ENCODE assay signal across 23 cellular contexts in genomic region chr3:47877719-47878118, GRCh38.
DNase-seq lines count a peak whose midpoint lies in the region; ATAC-seq and TF ChIP-seq lines count a peak whose summit lies in the region.
"Had no signal": no experiment of that assay in that cellular context is flagged by ENCODE, and none has a peak within 500 bp of the region (broad histone marks: within the 10 kb centered on the region; RNA-seq: fewer than 3 reads in every experiment).

No MANE protein-coding gene starts in this region.

- H3K79me2 ChIP-seq in H9 (ENCODE audit: insufficient read depth, low read length): no peaks in the 10 kb centered on the region
- H3K79me2 ChIP-seq: parathyroid adenoma had no signal

- no peaks in the 10 kb centered on the region for H3K23me2 ChIP-seq in H9 (ENCODE audit: insufficient read length, low read depth, low read length, poor library complexity, severe bottlenecking)

- no peak overlapping the region for H2BK20ac ChIP-seq in H9 (ENCODE audit: low read depth, low read length, poor library complexity, severe bottlenecking)

- no peak for ATAC-seq in CD4-positive, CD25-positive, alpha-beta regulatory T cell (ENCODE audit: low read depth in 2 of 2)
- ATAC-seq in effector memory CD8-positive, alpha-beta T cell (replicated peaks): no peak
- ATAC-seq in gastrocnemius medialis: no peak
- no peak for ATAC-seq in HG03565 (IDR thresholded peaks at IDR 0.05; ENCODE audit: unreplicated experiment)
- ATAC-seq: natural killer cell; stimulated activated naive CD8-positive, alpha-beta T cell treated with anti-CD3 and anti-CD28 coated beads, Interleukin-15, Interleukin-2, amounts not matched to agents 100 U/mL and 50 U/mL, for 24 hours had no signal

- H3K27ac ChIP-seq in CD4-positive, CD25-positive, alpha-beta regulatory T cell (ENCODE audit: insufficient read depth, low read length, poor library complexity, severe bottlenecking): peak overlapping the region; percentile 6
- H3K27ac ChIP-seq in H9 (ENCODE audit: insufficient read length, low read depth, low read length): no peak overlapping the region
- H3K27ac ChIP-seq in gastrocnemius medialis: peak overlapping the region; percentile 4 to 56 (median 38)
- H3K27ac ChIP-seq: colonic mucosa, parathyroid adenoma, Peyer's patch, SK-N-MC had no signal

- H3K27me3 ChIP-seq in CD4-positive, CD25-positive, alpha-beta regulatory T cell (ENCODE audit: control insufficient read depth, insufficient read depth, low read length): no peaks in the 10 kb centered on the region
- H3K27me3 ChIP-seq in H9 (ENCODE audit: insufficient read depth, low read length): no peaks in the 10 kb centered on the region
- H3K27me3 ChIP-seq in gastrocnemius medialis: no peaks in the 10 kb centered on the region
- H3K27me3 ChIP-seq: colonic mucosa, Peyer's patch had no signal

- no peak for TF ChIP-seq CTCF in H9 (conservative IDR thresholded peaks at IDR 0.05)
- TF ChIP-seq CTCF in gastrocnemius medialis (IDR thresholded peaks at IDR 0.05 in 4 of 5, conservative IDR thresholded peaks at IDR 0.05 in 1 of 5): no peak
- no peak for TF ChIP-seq CTCF in CD14-positive monocyte (IDR thresholded peaks at IDR 0.05)

- H3K4me3 ChIP-seq in CD4-positive, CD25-positive, alpha-beta regulatory T cell (ENCODE audit: low read depth, low read length): no peak overlapping the region
- H3K4me3 ChIP-seq in gastrocnemius medialis: no peak overlapping the region
- H3K4me3 ChIP-seq: colonic mucosa, Peyer's patch, SK-N-MC had no signal

- H3K9me3 Mint-ChIP-seq in CD4-positive, CD25-positive, alpha-beta regulatory T cell: no peaks in the 10 kb centered on the region
- H3K9me3 Mint-ChIP-seq in H9 (no peaks in the 10 kb centered on the region), CD14-positive monocyte (no peaks in the 10 kb centered on the region)
- H3K9me3 Mint-ChIP-seq in effector memory CD8-positive, alpha-beta T cell: no peaks in the 10 kb centered on the region
- H3K9me3 Mint-ChIP-seq: activated B cell treated with CpG ODN at 0.5 μM for 24 hours, natural killer cell had no signal

- H3K4me1 Mint-ChIP-seq in CD4-positive, CD25-positive, alpha-beta regulatory T cell: peaks cover 10 to 17% (median 12%) of the 10 kb centered on the region in 4 donors
- H3K4me1 Mint-ChIP-seq in H9 (peaks cover 11 to 14% of the 10 kb centered on the region in 2 experiments), CD14-positive monocyte (no peaks in the 10 kb centered on the region)
- H3K4me1 Mint-ChIP-seq in effector memory CD8-positive, alpha-beta T cell (ENCODE audit: low read depth in 2 of 2): peaks cover 11 to 13% of the 10 kb centered on the region in 2 donors

- no peaks in the 10 kb centered on the region for H4K20me1 ChIP-seq in H9 (ENCODE audit: control insufficient read depth, insufficient read depth, insufficient read length)

- H4K91ac ChIP-seq in H9 (ENCODE audit: insufficient read length, low read depth, low read length): no peak overlapping the region

- no peak overlapping the region for H2AK5ac ChIP-seq in H9 (ENCODE audit: insufficient read length, low read length)

- peak overlapping the region in 2 of 3 donors; percentile 6 to 75 for H3K27ac Mint-ChIP-seq in CD4-positive, CD25-positive, alpha-beta regulatory T cell
- H3K27ac Mint-ChIP-seq in H9: peak overlapping the region in 2 of 3 experiments; percentile 14 to 15; a peak in 3 of 7 replicates
- peak overlapping the region; percentile 82 to 86 for H3K27ac Mint-ChIP-seq in effector memory CD8-positive, alpha-beta T cell
- H3K27ac Mint-ChIP-seq in CD14-positive monocyte: peak overlapping the region in 1 of 7 donors; percentile 7
- H3K27ac Mint-ChIP-seq: activated B cell treated with CpG ODN at 0.5 μM for 24 hours had no signal

- no peak overlapping the region for H3K23ac ChIP-seq in H9 (ENCODE audit: insufficient read length, low read depth, low read length)

- H3T11ph ChIP-seq in H9 (ENCODE audit: low read length): no peak overlapping the region

- H3K9ac ChIP-seq in H9 (ENCODE audit: extremely low read depth, insufficient read length, low read length): no peak overlapping the region
- H3K9ac ChIP-seq: parathyroid adenoma had no signal

- no peaks in the 10 kb centered on the region for H3K4me1 ChIP-seq in CD4-positive, CD25-positive, alpha-beta regulatory T cell (ENCODE audit: control insufficient read depth, insufficient read depth, low read length, poor library complexity, severe bottlenecking)
- H3K4me1 ChIP-seq in H9 (ENCODE audit: insufficient read depth, low read length) (no peaks in the 10 kb centered on the region), gastrocnemius medialis (peaks cover 0 to 9% of the 10 kb centered on the region in 2 donors)
- H3K4me1 ChIP-seq: colonic mucosa, parathyroid adenoma, Peyer's patch had no signal

- H3K18ac ChIP-seq in H9 (ENCODE audit: insufficient read length, low read depth, low read length): no peak overlapping the region

- no peak overlapping the region for H2BK15ac ChIP-seq in H9 (ENCODE audit: low read depth, low read length)

- no peak overlapping the region for H3K56ac ChIP-seq in H9 (ENCODE audit: insufficient read length, low read depth, low read length)

- H3K36me3 ChIP-seq in CD4-positive, CD25-positive, alpha-beta regulatory T cell (ENCODE audit: control insufficient read depth, insufficient read depth, low read length): peaks cover 18% of the 10 kb centered on the region
- peaks cover 0 to 71% of the 10 kb centered on the region in 2 donors for H3K36me3 ChIP-seq in gastrocnemius medialis
- H3K36me3 ChIP-seq: colonic mucosa had no signal

- no peaks in the 10 kb centered on the region for H3K9me3 ChIP-seq in CD4-positive, CD25-positive, alpha-beta regulatory T cell (ENCODE audit: control insufficient read depth in 2 of 2, low read length in 2 of 2)
- H3K9me3 ChIP-seq in H9 (ENCODE audit: control insufficient read depth, low read depth, low read length) (no peaks in the 10 kb centered on the region), gastrocnemius medialis (no peaks in the 10 kb centered on the region)
- H3K9me3 ChIP-seq: colonic mucosa, Peyer's patch had no signal

- no peak overlapping the region for H2BK12ac ChIP-seq in H9 (ENCODE audit: insufficient read length, low read depth, low read length)

- peaks cover 12% of the 10 kb centered on the region for H3K36me3 Mint-ChIP-seq in CD4-positive, CD25-positive, alpha-beta regulatory T cell
- H3K36me3 Mint-ChIP-seq in H9 (ENCODE audit: insufficient read depth in 1 of 3, low read depth in 3 of 3) (peaks cover 8 to 31% (median 19%) of the 10 kb centered on the region in 3 experiments), CD14-positive monocyte (peaks cover 23 to 34% of the 10 kb centered on the region in 2 donors)
- H3K36me3 Mint-ChIP-seq in effector memory CD8-positive, alpha-beta T cell (ENCODE audit: insufficient read depth): peaks cover 28% of the 10 kb centered on the region
- H3K36me3 Mint-ChIP-seq: natural killer cell had no signal

- in situ Hi-C loops in gastrocnemius medialis (cut with MboI; ENCODE audit: low sequenced_read_pairs in 4 of 4): no loop called here

- no peak overlapping the region for H2AFZ ChIP-seq in H9 (ENCODE audit: low read length)
- H2AFZ ChIP-seq: parathyroid adenoma had no signal

- H2BK120ac ChIP-seq in H9 (ENCODE audit: low read depth, low read length, poor library complexity, severe bottlenecking): no peak overlapping the region

- no peak for DNase-seq in CD4-positive, CD25-positive, alpha-beta regulatory T cell
- DNase-seq in H9 (no peak), gastrocnemius medialis (no peak), CD14-positive monocyte (ENCODE audit: low spot score) (no peak), DMS53 treated with DMSO at 0.1 percent for 48 hours (lab: John Stamatoyannopoulos, UW; ENCODE audit: unreplicated experiment) (no peak)
- no peak for DNase-seq in effector memory CD8-positive, alpha-beta T cell
- DNase-seq: activated B cell treated with CpG ODN at 0.5 μM for 24 hours; activated CD4-positive, alpha-beta T cell treated with anti-CD3 and anti-CD28 coated beads, Interleukin-2, amount 50 U/mL, for 48 hours; activated naive CD4-positive, alpha-beta T cell; aorta; colonic mucosa; Kasumi-1; kidney; natural killer cell; NCI-H1105 treated with DMSO at 0.1 percent for 48 hours; NCI-H2081 treated with DMSO at 0.1 percent for 48 hours; Peyer's patch; stimulated activated CD4-positive, alpha-beta T cell treated with anti-CD3 and anti-CD28 coated beads, Interleukin-2, amount 100 ng/mL, for 24 hours; stimulated activated naive CD8-positive, alpha-beta T cell treated with anti-CD3 and anti-CD28 coated beads, Interleukin-15, Interleukin-2, amounts not matched to agents 100 U/mL and 50 U/mL, for 24 hours; trophoblast cell had no signal

- no peaks in the 10 kb centered on the region for H3K79me1 ChIP-seq in H9 (ENCODE audit: insufficient read depth, low read depth, low read length, poor library complexity, severe bottlenecking)

- no peak overlapping the region for H3K4me3 Mint-ChIP-seq in CD4-positive, CD25-positive, alpha-beta regulatory T cell
- H3K4me3 Mint-ChIP-seq in H9: no peak overlapping the region
- no peak overlapping the region for H3K4me3 Mint-ChIP-seq in effector memory CD8-positive, alpha-beta T cell
- H3K4me3 Mint-ChIP-seq in CD14-positive monocyte: no peak overlapping the region
- H3K4me3 Mint-ChIP-seq: activated B cell treated with CpG ODN at 0.5 μM for 24 hours, natural killer cell had no signal

- H3K14ac ChIP-seq in H9 (ENCODE audit: insufficient read depth, low read length): no peak overlapping the region

- H4K5ac ChIP-seq in H9 (ENCODE audit: insufficient read length, low read depth, low read length): no peak overlapping the region

- no peak overlapping the region for H3K4ac ChIP-seq in H9 (ENCODE audit: low read depth, low read length)

- no peak overlapping the region for H2BK5ac ChIP-seq in H9 (ENCODE audit: insufficient read length, low read length)

- no peaks in the 10 kb centered on the region for H3K27me3 Mint-ChIP-seq in CD4-positive, CD25-positive, alpha-beta regulatory T cell
- H3K27me3 Mint-ChIP-seq in H9 (ENCODE audit: low read depth) (no peaks in the 10 kb centered on the region), CD14-positive monocyte (ENCODE audit: low read depth in 3 of 3) (no peaks in the 10 kb centered on the region)
- no peaks in the 10 kb centered on the region for H3K27me3 Mint-ChIP-seq in effector memory CD8-positive, alpha-beta T cell
- H3K27me3 Mint-ChIP-seq: activated B cell treated with CpG ODN at 0.5 μM for 24 hours had no signal

- no peak for TF ChIP-seq POLR2A in gastrocnemius medialis (IDR thresholded peaks at IDR 0.05)

- no peak overlapping the region for H3K4me2 ChIP-seq in H9 (ENCODE audit: insufficient read depth, insufficient read length, low read length)

- H4K8ac ChIP-seq in H9 (replicated peaks; ENCODE audit: insufficient read length, low read depth, low read length): no peak overlapping the region

- intact Hi-C loops in gastrocnemius medialis (cut with DNase I; ENCODE audit: low total_unique reads): no loop called here
- intact Hi-C loops in CD14-positive monocyte (cut with micrococcal nuclease): no loop called here
